ENCODE assay signal across 1 cellular context in the genomic region with DNA sequence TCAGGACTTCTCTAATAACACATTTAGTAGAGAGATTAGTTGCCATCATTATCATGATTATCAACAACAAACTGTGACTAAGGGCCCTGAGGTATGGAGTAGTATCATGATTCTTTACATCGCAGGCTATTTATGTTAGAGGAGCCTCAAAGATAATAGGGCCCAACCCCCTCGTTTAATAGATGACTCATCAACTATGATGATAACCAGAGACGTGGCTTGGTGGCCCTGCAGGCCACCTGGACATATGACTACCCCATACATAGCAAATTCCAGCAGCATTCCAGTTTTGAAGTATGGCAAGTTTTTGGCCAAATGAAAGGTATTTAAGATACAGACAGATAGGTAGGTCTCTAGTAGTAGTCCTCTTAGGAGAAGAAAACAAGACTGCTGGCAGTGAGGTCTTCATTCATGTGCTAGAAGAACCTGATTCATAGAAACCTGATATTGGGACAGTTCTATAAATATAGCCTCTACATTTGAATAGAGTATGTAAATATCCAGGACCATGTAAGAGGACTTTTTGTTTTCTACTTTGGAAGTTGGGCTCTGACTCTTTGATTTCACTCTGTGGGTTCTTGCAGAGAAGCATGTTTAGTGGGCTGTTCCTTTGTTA.
TF ChIP-seq lines count a peak whose summit lies in the region.

No MANE protein-coding gene starts in this region.

TF ChIP-seq in GM23338, 12 proteins besides CTCF, POLR2A, EP300 and RAD21 (continued from another document):
- TF ChIP-seq, protein P1, sequence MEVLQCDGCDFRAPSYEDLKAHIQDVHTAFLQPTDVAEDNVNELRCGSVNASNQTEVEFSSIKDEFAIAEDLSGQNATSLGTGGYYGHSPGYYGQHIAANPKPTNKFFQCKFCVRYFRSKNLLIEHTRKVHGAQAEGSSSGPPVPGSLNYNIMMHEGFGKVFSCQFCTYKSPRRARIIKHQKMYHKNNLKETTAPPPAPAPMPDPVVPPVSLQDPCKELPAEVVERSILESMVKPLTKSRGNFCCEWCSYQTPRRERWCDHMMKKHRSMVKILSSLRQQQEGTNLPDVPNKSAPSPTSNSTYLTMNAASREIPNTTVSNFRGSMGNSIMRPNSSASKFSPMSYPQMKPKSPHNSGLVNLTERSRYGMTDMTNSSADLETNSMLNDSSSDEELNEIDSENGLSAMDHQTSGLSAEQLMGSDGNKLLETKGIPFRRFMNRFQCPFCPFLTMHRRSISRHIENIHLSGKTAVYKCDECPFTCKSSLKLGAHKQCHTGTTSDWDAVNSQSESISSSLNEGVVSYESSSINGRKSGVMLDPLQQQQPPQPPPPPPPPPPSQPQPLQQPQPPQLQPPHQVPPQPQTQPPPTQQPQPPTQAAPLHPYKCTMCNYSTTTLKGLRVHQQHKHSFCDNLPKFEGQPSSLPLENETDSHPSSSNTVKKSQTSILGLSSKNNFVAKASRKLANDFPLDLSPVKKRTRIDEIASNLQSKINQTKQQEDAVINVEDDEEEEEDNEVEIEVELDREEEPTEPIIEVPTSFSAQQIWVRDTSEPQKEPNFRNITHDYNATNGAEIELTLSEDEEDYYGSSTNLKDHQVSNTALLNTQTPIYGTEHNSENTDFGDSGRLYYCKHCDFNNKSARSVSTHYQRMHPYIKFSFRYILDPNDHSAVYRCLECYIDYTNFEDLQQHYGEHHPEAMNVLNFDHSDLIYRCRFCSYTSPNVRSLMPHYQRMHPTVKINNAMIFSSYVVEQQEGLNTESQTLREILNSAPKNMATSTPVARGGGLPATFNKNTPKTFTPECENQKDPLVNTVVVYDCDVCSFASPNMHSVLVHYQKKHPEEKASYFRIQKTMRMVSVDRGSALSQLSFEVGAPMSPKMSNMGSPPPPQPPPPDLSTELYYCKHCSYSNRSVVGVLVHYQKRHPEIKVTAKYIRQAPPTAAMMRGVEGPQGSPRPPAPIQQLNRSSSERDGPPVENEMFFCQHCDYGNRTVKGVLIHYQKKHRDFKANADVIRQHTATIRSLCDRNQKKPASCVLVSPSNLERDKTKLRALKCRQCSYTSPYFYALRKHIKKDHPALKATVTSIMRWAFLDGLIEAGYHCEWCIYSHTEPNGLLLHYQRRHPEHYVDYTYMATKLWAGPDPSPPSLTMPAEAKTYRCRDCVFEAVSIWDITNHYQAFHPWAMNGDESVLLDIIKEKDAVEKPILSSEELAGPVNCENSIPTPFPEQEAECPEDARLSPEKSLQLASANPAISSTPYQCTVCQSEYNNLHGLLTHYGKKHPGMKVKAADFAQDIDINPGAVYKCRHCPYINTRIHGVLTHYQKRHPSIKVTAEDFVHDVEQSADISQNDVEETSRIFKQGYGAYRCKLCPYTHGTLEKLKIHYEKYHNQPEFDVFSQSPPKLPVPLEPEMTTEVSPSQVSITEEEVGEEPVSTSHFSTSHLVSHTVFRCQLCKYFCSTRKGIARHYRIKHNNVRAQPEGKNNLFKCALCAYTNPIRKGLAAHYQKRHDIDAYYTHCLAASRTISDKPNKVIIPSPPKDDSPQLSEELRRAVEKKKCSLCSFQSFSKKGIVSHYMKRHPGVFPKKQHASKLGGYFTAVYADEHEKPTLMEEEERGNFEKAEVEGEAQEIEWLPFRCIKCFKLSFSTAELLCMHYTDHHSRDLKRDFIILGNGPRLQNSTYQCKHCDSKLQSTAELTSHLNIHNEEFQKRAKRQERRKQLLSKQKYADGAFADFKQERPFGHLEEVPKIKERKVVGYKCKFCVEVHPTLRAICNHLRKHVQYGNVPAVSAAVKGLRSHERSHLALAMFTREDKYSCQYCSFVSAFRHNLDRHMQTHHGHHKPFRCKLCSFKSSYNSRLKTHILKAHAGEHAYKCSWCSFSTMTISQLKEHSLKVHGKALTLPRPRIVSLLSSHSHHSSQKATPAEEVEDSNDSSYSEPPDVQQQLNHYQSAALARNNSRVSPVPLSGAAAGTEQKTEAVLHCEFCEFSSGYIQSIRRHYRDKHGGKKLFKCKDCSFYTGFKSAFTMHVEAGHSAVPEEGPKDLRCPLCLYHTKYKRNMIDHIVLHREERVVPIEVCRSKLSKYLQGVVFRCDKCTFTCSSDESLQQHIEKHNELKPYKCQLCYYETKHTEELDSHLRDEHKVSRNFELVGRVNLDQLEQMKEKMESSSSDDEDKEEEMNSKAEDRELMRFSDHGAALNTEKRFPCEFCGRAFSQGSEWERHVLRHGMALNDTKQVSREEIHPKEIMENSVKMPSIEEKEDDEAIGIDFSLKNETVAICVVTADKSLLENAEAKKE (CRISPR knock-in tag; IDR thresholded peaks at IDR 0.05) = no peak
- TF ChIP-seq ZNF331 (CRISPR knock-in tag; IDR thresholded peaks at IDR 0.05; ENCODE audit: low read depth) (no peak), ZNF114 (CRISPR knock-in tag; IDR thresholded peaks at IDR 0.05) (no peak), POLR2AphosphoS5 (IDR thresholded peaks at IDR 0.05; ENCODE audit: low read depth) (no peak), EZH2phosphoT487 (IDR thresholded peaks at IDR 0.05; ENCODE audit: unreplicated experiment) (no peak), CREB1 (CRISPR knock-in tag; IDR thresholded peaks at IDR 0.05; ENCODE audit: low read depth) (no peak), STAT1 (IDR thresholded peaks at IDR 0.05; ENCODE audit: unreplicated experiment) (no peak), EZH2 (IDR thresholded peaks at IDR 0.05; ENCODE audit: low read depth, unreplicated experiment) (no peak)
- TF ChIP-seq, protein P2, sequence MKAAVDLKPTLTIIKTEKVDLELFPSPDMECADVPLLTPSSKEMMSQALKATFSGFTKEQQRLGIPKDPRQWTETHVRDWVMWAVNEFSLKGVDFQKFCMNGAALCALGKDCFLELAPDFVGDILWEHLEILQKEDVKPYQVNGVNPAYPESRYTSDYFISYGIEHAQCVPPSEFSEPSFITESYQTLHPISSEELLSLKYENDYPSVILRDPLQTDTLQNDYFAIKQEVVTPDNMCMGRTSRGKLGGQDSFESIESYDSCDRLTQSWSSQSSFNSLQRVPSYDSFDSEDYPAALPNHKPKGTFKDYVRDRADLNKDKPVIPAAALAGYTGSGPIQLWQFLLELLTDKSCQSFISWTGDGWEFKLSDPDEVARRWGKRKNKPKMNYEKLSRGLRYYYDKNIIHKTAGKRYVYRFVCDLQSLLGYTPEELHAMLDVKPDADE (IDR thresholded peaks at IDR 0.05) = no peak
